In genomic region chr2:207768891-207769596, GRCh38 we compare ENCODE assay signal across 8 cellular contexts. TPM values are rescaled to one million over a fixed set of nuclear protein-coding genes. Genes with fewer than 3 reads are reported as not detected.
DNase-seq lines count a peak whose midpoint lies in the region; ATAC-seq and TF ChIP-seq lines count a peak whose summit lies in the region.

No MANE protein-coding gene starts in this region.

- no peak overlapping the region for H2AK5ac ChIP-seq in mesenchymal stem cell (ENCODE audit: low read length, severe bottlenecking)

- peaks cover 15% of the 10 kb centered on the region; the same call in 1 of the 2 replicates for H4K20me1 ChIP-seq in BLaER1

- peak overlapping the region; percentile 91 for H3K4me3 ChIP-seq in BLaER1
- H3K4me3 ChIP-seq in SJCRH30, result peak overlapping the region; percentile 71
- H3K4me3 ChIP-seq in colonic mucosa, result peak overlapping the region; percentile 86
- peak overlapping the region; percentile 86 to 89 for H3K4me3 ChIP-seq in mesenchymal stem cell (ENCODE audit: insufficient read depth in 1 of 2, low read depth in 1 of 2, low read length in 2 of 2)
- H3K4me3 ChIP-seq in suprapubic skin, result peak overlapping the region; percentile 77

- peaks cover 12% of the 10 kb centered on the region for H3K36me3 ChIP-seq in BLaER1
- no peaks in the 10 kb centered on the region for H3K36me3 ChIP-seq in SJCRH30
- H3K36me3 ChIP-seq in colonic mucosa, result no peaks in the 10 kb centered on the region
- peaks cover 0 to 12% of the 10 kb centered on the region in 2 experiments for H3K36me3 ChIP-seq in mesenchymal stem cell (ENCODE audit: control insufficient read depth in 1 of 2, insufficient read depth in 2 of 2, low read depth in 1 of 2, low read length in 2 of 2)
- H3K36me3 ChIP-seq in suprapubic skin, result peaks cover 7% of the 10 kb centered on the region

- H3K14ac ChIP-seq in mesenchymal stem cell (ENCODE audit: low read length in 2 of 2), result peak overlapping the region in 1 of 2 experiments; percentile 50

- H2BK5ac ChIP-seq in mesenchymal stem cell (ENCODE audit: low read depth, low read length, poor library complexity, severe bottlenecking), result no peak overlapping the region

- DNase-seq in SJCRH30 (peak; percentile 33 to 52), colonic mucosa (peak; percentile 42), mesenchymal stem cell (peak; percentile 49), suprapubic skin (ENCODE audit: low spot score in 2 of 2) (peak in 1 of 2 donors; percentile 66), DMS153 treated with DMSO at 0.1 percent for 48 hours (lab: John Stamatoyannopoulos, UW; ENCODE audit: unreplicated experiment) (no peak)

- H3K23ac ChIP-seq in mesenchymal stem cell (ENCODE audit: low read length in 2 of 2), result peak overlapping the region in 1 of 2 experiments; percentile 84

- H3K27me3 ChIP-seq in BLaER1 (peaks cover 11% of the 10 kb centered on the region), SJCRH30 (no peaks in the 10 kb centered on the region), colonic mucosa (no peaks in the 10 kb centered on the region), mesenchymal stem cell (ENCODE audit: control insufficient read depth in 1 of 2, insufficient read depth in 1 of 2, low read length in 2 of 2) (peaks cover 0 to 8% of the 10 kb centered on the region in 2 experiments), suprapubic skin (no peaks in the 10 kb centered on the region)

- H3K27ac ChIP-seq in BLaER1 (peak overlapping the region; percentile 66), SJCRH30 (peak overlapping the region; percentile 29), colonic mucosa (peak overlapping the region; percentile 93), mesenchymal stem cell (ENCODE audit: low read length, poor library complexity, severe bottlenecking) (no peak overlapping the region), suprapubic skin (peak overlapping the region; percentile 10)

- H2BK15ac ChIP-seq in mesenchymal stem cell (ENCODE audit: low read depth, poor library complexity, severe bottlenecking), result peak overlapping the region; percentile 70

- intact Hi-C loops in colonic mucosa (cut with DNase I), result loop anchor here (5.0 kb wide), 1 partner anchor 63 kb away; no protein-coding TSS in a partner anchor

- ATAC-seq in GM19025 (IDR thresholded peaks at IDR 0.05; ENCODE audit: low read depth, unreplicated experiment) (peak; percentile 1), HG03159 (IDR thresholded peaks at IDR 0.05; ENCODE audit: unreplicated experiment) (peak; percentile 21)

- under 1% methylated on average over 41 of the region's 51 CpGs for WGBS in mesenchymal stem cell
- WGBS in suprapubic skin, result 0% methylated on average over 29 of the region's 51 CpGs

- H4K8ac ChIP-seq in mesenchymal stem cell (ENCODE audit: low read length), result no peak overlapping the region

- TF ChIP-seq POLR2A in suprapubic skin (IDR thresholded peaks at IDR 0.05), result no peak

- H3K79me1 ChIP-seq in mesenchymal stem cell (replicated peaks; ENCODE audit: low read length, poor library complexity, severe bottlenecking), result peaks cover 11% of the 10 kb centered on the region

- H3K4me2 ChIP-seq in BLaER1 (peak overlapping the region; percentile 92), mesenchymal stem cell (ENCODE audit: low read length, poor library complexity, severe bottlenecking) (peak overlapping the region; percentile 100)

- H3K4ac ChIP-seq in mesenchymal stem cell (ENCODE audit: low read depth in 1 of 2, low read length in 2 of 2), result no peak overlapping the region

- H2AFZ ChIP-seq in mesenchymal stem cell (ENCODE audit: low read depth, low read length), result peak overlapping the region; percentile 84

- peak overlapping the region in 1 of 2 experiments; percentile 85 for H3K18ac ChIP-seq in mesenchymal stem cell (ENCODE audit: low read depth in 1 of 2, low read length in 2 of 2)

- no peak overlapping the region for H4K91ac ChIP-seq in mesenchymal stem cell (ENCODE audit: low read length)

- H3K9me3 ChIP-seq in BLaER1, result no peaks in the 10 kb centered on the region
- no peaks in the 10 kb centered on the region for H3K9me3 ChIP-seq in SJCRH30 (replicated peaks)
- H3K9me3 ChIP-seq in colonic mucosa, result no peaks in the 10 kb centered on the region
- H3K9me3 ChIP-seq in mesenchymal stem cell (ENCODE audit: control insufficient read depth, low read length), result no peaks in the 10 kb centered on the region
- H3K9me3 ChIP-seq in suprapubic skin, result no peaks in the 10 kb centered on the region

- TF ChIP-seq CTCF in colonic mucosa (IDR thresholded peaks at IDR 0.05), result no peak
- no peak for TF ChIP-seq CTCF in suprapubic skin (IDR thresholded peaks at IDR 0.05)

- TF ChIP-seq EP300 in suprapubic skin (IDR thresholded peaks at IDR 0.05), result no peak

- no peak overlapping the region for H2BK120ac ChIP-seq in mesenchymal stem cell (ENCODE audit: low read depth, low read length)

- H2BK12ac ChIP-seq in mesenchymal stem cell (ENCODE audit: low read length in 2 of 2), result no peak overlapping the region

- H3K4me1 ChIP-seq in BLaER1, result peaks cover 22% of the 10 kb centered on the region
- no peaks in the 10 kb centered on the region for H3K4me1 ChIP-seq in SJCRH30
- peaks cover 2% of the 10 kb centered on the region for H3K4me1 ChIP-seq in colonic mucosa
- H3K4me1 ChIP-seq in mesenchymal stem cell (ENCODE audit: control insufficient read depth, insufficient read depth, low read depth, low read length), result peaks cover 32% of the 10 kb centered on the region
- H3K4me1 ChIP-seq in suprapubic skin, result peaks cover 36% of the 10 kb centered on the region

- peak overlapping the region; percentile 80 for H3K9ac ChIP-seq in BLaER1
- H3K9ac ChIP-seq in colonic mucosa (ENCODE audit: low read depth in 2 of 2, low read length in 2 of 2), result peak overlapping the region; percentile 96 to 99
- H3K9ac ChIP-seq in mesenchymal stem cell (ENCODE audit: low read length), result peak overlapping the region; percentile 79

RNA-seq across cellular contexts. Expression of gene FZD5, which starts 0.7 kb away (rescaled TPM):
- total RNA-seq in SJCRH30 (2014; rRNA removed; shearing (Covaris generic)), result 4.2 and 4.3 TPM in 2 replicates
- total RNA-seq in colonic mucosa, result 100 to 1,000 TPM; 103 to 119 TPM
- 0.94 TPM for polyA plus RNA-seq in mesenchymal stem cell (2013, experiment 1 of 2)
- polyA plus RNA-seq in mesenchymal stem cell (2013, experiment 2 of 2), result 0.99 TPM
- total RNA-seq in suprapubic skin, result 1 to 10 TPM; 2.7 to 4.6 (median 3.3) TPM

RNA-seq across cellular contexts. Expression of gene CCNYL1, which starts 57.6 kb away (rescaled TPM):
- total RNA-seq in SJCRH30 (2014; rRNA removed; shearing (Covaris generic)), result 6.5 and 7.1 TPM in 2 replicates
- 10 to 100 TPM; 19.9 to 33.1 TPM for total RNA-seq in colonic mucosa
- 13.9 TPM for polyA plus RNA-seq in mesenchymal stem cell (2013, experiment 1 of 2)
- polyA plus RNA-seq in mesenchymal stem cell (2013, experiment 2 of 2), result 14.8 TPM
- 10 to 100 TPM in 1 of 4 donors, 1 to 10 TPM in 3; 3.1 to 11.3 (median 5.4) TPM for total RNA-seq in suprapubic skin

Comparison
In these comparisons a context has a peak if more than half of its experiments do, and no peak if none do; other contexts are left out.
1. RNA of gene FZD5, which starts 0.7 kb away (total RNA-seq): 103 to 119 TPM in colonic mucosa; 4.2 to 4.3 TPM in SJCRH30 and 2.7 to 4.6 TPM in suprapubic skin; every median in the first group is over 10 times any median in the second.
2. Peak in every context shown above with its lines, with median percentiles within 50 percentile points of each other: H3K4me3 ChIP-seq and H3K9ac ChIP-seq.